In the genomic region with DNA sequence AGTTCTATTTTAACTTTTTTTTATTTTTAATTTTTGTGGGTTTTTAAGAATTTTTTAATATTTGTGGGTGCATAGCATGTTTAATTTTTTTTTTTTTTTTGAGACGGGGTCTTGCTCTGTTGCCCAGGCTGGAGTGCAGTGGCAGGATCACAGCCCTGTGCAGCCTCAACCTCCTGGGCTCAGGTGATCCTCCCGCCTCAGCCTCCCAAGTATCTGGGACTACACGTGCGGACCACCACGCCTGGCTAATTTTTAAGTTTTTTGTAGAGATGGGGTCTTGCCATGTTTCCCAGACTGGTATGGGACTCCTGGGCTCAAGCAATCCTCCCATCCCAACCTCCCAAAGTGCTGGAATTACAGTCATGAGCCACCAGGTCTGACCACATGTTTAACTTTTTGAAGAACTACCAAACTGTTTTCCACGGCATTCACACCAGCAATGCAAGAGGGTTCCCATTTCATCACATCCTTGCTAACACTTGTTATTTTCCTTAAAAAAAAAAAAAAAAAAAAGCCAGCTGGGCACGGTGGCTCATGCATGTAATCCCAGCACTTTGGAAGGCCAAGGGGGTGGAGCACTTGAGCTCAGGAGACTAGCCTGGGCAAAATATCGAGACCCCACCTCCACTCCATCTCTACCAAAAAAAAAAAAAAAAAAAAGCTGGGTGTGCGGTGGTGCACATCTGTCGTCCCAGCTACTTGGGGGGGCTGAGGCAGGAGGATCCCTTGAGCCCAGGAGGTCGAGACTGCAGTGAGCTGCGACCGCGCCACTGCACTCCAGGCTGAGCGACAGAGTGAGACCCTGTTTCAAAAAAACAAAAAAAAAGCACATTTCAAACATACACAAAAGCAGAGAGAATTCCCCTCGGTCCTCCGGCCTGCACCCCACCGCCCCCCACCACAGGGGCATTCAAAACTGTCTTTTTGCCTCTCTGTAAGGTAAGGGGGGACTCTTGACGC, we compare ENCODE assay signal across 10 cellular contexts. TPM values are rescaled to one million over a fixed set of nuclear protein-coding genes. Genes with fewer than 3 reads are reported as not detected.
DNase-seq lines count a peak whose midpoint lies in the region; ATAC-seq and TF ChIP-seq lines count a peak whose summit lies in the region.
"Had no signal": no experiment of that assay in that cellular context is flagged by ENCODE, and none has a peak within 500 bp of the region (broad histone marks: within the 10 kb centered on the region; RNA-seq: fewer than 3 reads in every experiment).

No MANE protein-coding gene starts in this region.

- TF ChIP-seq POLR2A in esophagus squamous epithelium (IDR thresholded peaks at IDR 0.05) (no peak), uterus (IDR thresholded peaks at IDR 0.05) (no peak)

- ATAC-seq in mucosa of descending colon, result no peak

- H3K9me3 ChIP-seq in NT2/D1 (ENCODE audit: insufficient read depth, low read length) (no peaks in the 10 kb centered on the region), esophagus squamous epithelium (no peaks in the 10 kb centered on the region), mucosa of descending colon (no peaks in the 10 kb centered on the region), uterus (no peaks in the 10 kb centered on the region), A673 (ENCODE audit: low read depth, low read length, poor library complexity, severe bottlenecking) (no peaks in the 10 kb centered on the region)

- H3K27ac ChIP-seq in esophagus squamous epithelium, result peak overlapping the region; percentile 50 to 79 (median 64)
- H3K27ac ChIP-seq in uterus, result peak overlapping the region; percentile 31 to 71
- H3K27ac ChIP-seq in A673 (ENCODE audit: low read depth, low read length, poor library complexity, severe bottlenecking), result no peak overlapping the region

- H3K27me3 ChIP-seq in NT2/D1 (ENCODE audit: insufficient read depth, insufficient read length) (no peaks in the 10 kb centered on the region), esophagus squamous epithelium (no peaks in the 10 kb centered on the region), uterus (no peaks in the 10 kb centered on the region), A673 (replicated peaks; ENCODE audit: insufficient read depth, low read depth, low read length, poor library complexity) (no peaks in the 10 kb centered on the region)

- no peak for DNase-seq in NT2/D1 (ENCODE audit: low read depth, low spot score)
- no peak for DNase-seq in esophagus squamous epithelium (lab: John Stamatoyannopoulos, UW)
- DNase-seq in mucosa of descending colon, result peak in 2 of 3 donors; percentile 8 to 11
- DNase-seq in uterus, result no peak
- no peak for DNase-seq in A673 (ENCODE audit: low spot score)
- DNase-seq in ureter (ENCODE audit: low spot score), result no peak
- no peak for DNase-seq in activated naive CD4-positive, alpha-beta T cell (lab: John Stamatoyannopoulos, UW)
- DNase-seq: NCI-H345; stimulated activated CD4-positive, alpha-beta T cell treated with anti-CD3 and anti-CD28 coated beads, Interleukin-12 subunit alpha, Interleukin-12 subunit beta, amount 100 ng/mL, for 4 hours; stimulated activated naive CD4-positive, alpha-beta T cell treated with Interleukin-2 at 50 U/mL for 16 hours had no signal

- no TSS peak for BruUV-seq in A673 (replicated peaks; lab: Mats Ljungman, UMichigan)

- intact Hi-C loops in esophagus squamous epithelium (cut with DNase I) (no loop called here), mucosa of descending colon (cut with DNase I, micrococcal nuclease) (no loop called here), uterus (cut with DNase I; ENCODE audit: low total_unique reads) (no loop called here), A673 (cut with micrococcal nuclease; ENCODE audit: unreplicated experiment) (loop anchor here (5.0 kb wide), 1 partner anchor 226 kb away; no protein-coding TSS in a partner anchor)

- H3K36me3 ChIP-seq in NT2/D1 (ENCODE audit: insufficient read depth, insufficient read length, low read length) (peaks cover 37% of the 10 kb centered on the region), esophagus squamous epithelium (no peaks in the 10 kb centered on the region), mucosa of descending colon (ENCODE audit: low read depth) (peaks cover 3% of the 10 kb centered on the region), uterus (no peaks in the 10 kb centered on the region), A673 (ENCODE audit: insufficient read depth, low read length, poor library complexity, severe bottlenecking) (no peaks in the 10 kb centered on the region)

- POLR2A ChIA-PET in A673 (lab: Charles Lee; ENCODE audit: low non-redundant PET), result interaction anchor here (0.7 kb wide), 1 partner anchor 9 kb away, joined by 7 read pairs; no protein-coding TSS in a partner anchor

- 54 to 64% methylated on average over 16 to 17 of the region's 19 CpGs for WGBS in esophagus squamous epithelium, 2 donors

- H3K4me1 ChIP-seq in NT2/D1 (ENCODE audit: insufficient read depth, insufficient read length), result peaks cover 20% of the 10 kb centered on the region
- H3K4me1 ChIP-seq in esophagus squamous epithelium, result peaks cover 29 to 81% (median 48%) of the 10 kb centered on the region in 3 donors
- H3K4me1 ChIP-seq in mucosa of descending colon (ENCODE audit: low read depth), result peaks cover 23% of the 10 kb centered on the region
- peaks cover 0 to 5% of the 10 kb centered on the region in 2 donors for H3K4me1 ChIP-seq in uterus
- peaks cover 23% of the 10 kb centered on the region for H3K4me1 ChIP-seq in A673 (ENCODE audit: insufficient read depth, low read length, poor library complexity, severe bottlenecking)

- H3K4me3 ChIP-seq in NT2/D1 (ENCODE audit: insufficient read length, low read depth) (no peak overlapping the region), esophagus squamous epithelium (peak overlapping the region in 3 of 4 donors; percentile 38 to 60 (median 39)), mucosa of descending colon (no peak overlapping the region), uterus (no peak overlapping the region), A673 (ENCODE audit: low read depth, low read length, poor library complexity, severe bottlenecking) (no peak overlapping the region)

- CTCF ChIA-PET in A673 (lab: Charles Lee), result interaction anchor here (0.6 to 1.2 kb wide), 4 partner anchors 55 to 228 kb away, joined by 3 to 5 read pairs (median 4); no protein-coding TSS in a partner anchor

- no peak for TF ChIP-seq CTCF in esophagus squamous epithelium (IDR thresholded peaks at IDR 0.05)
- no peak for TF ChIP-seq CTCF in mucosa of descending colon (IDR thresholded peaks at IDR 0.05)
- TF ChIP-seq CTCF in uterus (IDR thresholded peaks at IDR 0.05), result no peak
- no peak for TF ChIP-seq CTCF in A673 (conservative IDR thresholded peaks at IDR 0.05; ENCODE audit: low read depth, low read length)

- peak overlapping the region; percentile 50 for H3K9ac ChIP-seq in NT2/D1 (ENCODE audit: insufficient read length, low read depth)

RNA-seq across cellular contexts. Expression of a gene that starts 16.7 kb away (rescaled TPM):
- total RNA-seq in esophagus squamous epithelium (10 to 100 TPM in 2 of 4 donors, 1 to 10 TPM in 2; 8.0 to 11.3 (median 10.4) TPM), mucosa of descending colon (10 to 100 TPM; 20.9 to 23.6 (median 22.6) TPM), uterus (10 to 100 TPM; 14.7 to 48.9 (median 25.6) TPM), A673 (2021) (25.2 and 32.6 TPM in 2 replicates), ureter (41.6 TPM)

RNA-seq across cellular contexts. Expression of a gene that starts 16.8 kb away (rescaled TPM):
- 100 to 1,000 TPM; 210 to 422 (median 234) TPM for total RNA-seq in esophagus squamous epithelium
- 10 to 100 TPM; 61.2 to 88.7 (median 70.7) TPM for total RNA-seq in mucosa of descending colon
- 100 to 1,000 TPM in 2 of 4 donors, 10 to 100 TPM in 2; 88.9 to 175 (median 108) TPM for total RNA-seq in uterus
- 87.8 and 98.6 TPM in 2 replicates for total RNA-seq in A673 (2021)
- total RNA-seq in ureter, result 202 TPM

RNA-seq across cellular contexts. Expression of a gene that starts 58.3 kb away (rescaled TPM):
- total RNA-seq in esophagus squamous epithelium (10 to 100 TPM in 1 of 4 donors, 1 to 10 TPM in 3; 3.1 to 10.9 (median 7.1) TPM), mucosa of descending colon (10 to 100 TPM; 11.2 to 15.3 (median 15.1) TPM), uterus (10 to 100 TPM in 2 of 4 donors, 1 to 10 TPM in 2; 1.5 to 43.4 (median 16.6) TPM), A673 (2021) (11.1 and 17.2 TPM in 2 replicates), ureter (11.5 TPM)

Comparison
In these comparisons a context has a peak if more than half of its experiments do, and no peak if none do; other contexts are left out.
1. DNase-seq: peak in mucosa of descending colon (2 of 3); none in NT2/D1 (single experiment), esophagus squamous epithelium (single experiment), uterus (0 of 2), A673 (single experiment), ureter (single experiment) and activated naive CD4-positive, alpha-beta T cell (0 of 4).
2. H3K4me3 ChIP-seq: peak in esophagus squamous epithelium (3 of 4); none in NT2/D1 (single experiment), mucosa of descending colon (single experiment), uterus (0 of 2) and A673 (single experiment).